In genomic region chr1:222711319-222712252, GRCh38 we compare ENCODE assay signal across 9 cellular contexts. TPM values are rescaled to one million over a fixed set of nuclear protein-coding genes. Genes with fewer than 3 reads are reported as not detected.
DNase-seq lines count a peak whose midpoint lies in the region; ATAC-seq and FAIRE-seq lines count a peak whose summit lies in the region.
"Had no signal": no experiment of that assay in that cellular context is flagged by ENCODE, and none has a peak within 500 bp of the region (broad histone marks: within the 10 kb centered on the region; RNA-seq: fewer than 3 reads in every experiment).

No MANE protein-coding gene starts in this region.

- H3K9me3 ChIP-seq in BLaER1 treated with 17β-estradiol and CSF1 and Interleukin-3, amounts not matched to agents 10 nM and 100 nM (replicated peaks in 1 of 11) = peaks cover 0 to 8% (median 2%) of the 10 kb centered on the region in 11 experiments; a peak in 7 of 22 replicates
- H3K9me3 ChIP-seq in ectodermal cell (ENCODE audit: control insufficient read depth, low read length) = no peaks in the 10 kb centered on the region

- no peaks in the 10 kb centered on the region for H3K9me3 Mint-ChIP-seq in activated CD8-positive, alpha-beta T cell treated with anti-CD3 and anti-CD28 coated beads, Interleukin-2, amount 10 ng/mL, durations not matched to agents 7 days and 5 days (ENCODE audit: insufficient read depth)

- peaks cover 16 to 41% (median 34%) of the 10 kb centered on the region in 11 experiments for H3K36me3 ChIP-seq in BLaER1 treated with 17β-estradiol and CSF1 and Interleukin-3, amounts not matched to agents 10 nM and 100 nM
- H3K36me3 ChIP-seq in ectodermal cell (ENCODE audit: control insufficient read depth, insufficient read depth, low read length) = peaks cover 5% of the 10 kb centered on the region

- CTCF ChIA-PET in activated CD8-positive, alpha-beta T cell treated with anti-CD3 and anti-CD28 coated beads, Interleukin-2, amount 10 ng/mL, durations not matched to agents 7 days and 5 days (lab: Charles Lee) = interaction anchor here (1.0 to 2.5 kb wide), 3 partner anchors 10 to 58 kb away, joined by 3 to 21 read pairs (median 6); no protein-coding TSS in a partner anchor

- H3K4me1 Mint-ChIP-seq in activated CD8-positive, alpha-beta T cell treated with anti-CD3 and anti-CD28 coated beads, Interleukin-2, amount 10 ng/mL, durations not matched to agents 7 days and 5 days (ENCODE audit: low read depth) = peaks cover 38% of the 10 kb centered on the region

- peaks cover 0 to 38% (median 3%) of the 10 kb centered on the region in 11 experiments; a peak in 6 of 22 replicates for H4K20me1 ChIP-seq in BLaER1 treated with 17β-estradiol and CSF1 and Interleukin-3, amounts not matched to agents 10 nM and 100 nM

- peak overlapping the region; percentile 98 for H3K4me3 Mint-ChIP-seq in activated CD8-positive, alpha-beta T cell treated with anti-CD3 and anti-CD28 coated beads, Interleukin-2, amount 10 ng/mL, durations not matched to agents 7 days and 5 days

- 0 to 1% methylated on average over 41 of the region's 42 CpGs for WGBS in ectodermal cell, 2 experiments

- peak overlapping the region; percentile 100 for H3K27ac Mint-ChIP-seq in activated CD8-positive, alpha-beta T cell treated with anti-CD3 and anti-CD28 coated beads, Interleukin-2, amount 10 ng/mL, durations not matched to agents 7 days and 5 days

- peak; percentile 39 for ATAC-seq in HG03432 (IDR thresholded peaks at IDR 0.05; ENCODE audit: unreplicated experiment)
- peak; percentile 40 for ATAC-seq in activated CD8-positive, alpha-beta T cell treated with anti-CD3 and anti-CD28 coated beads, Interleukin-2, amount 10 ng/mL, durations not matched to agents 7 days and 5 days

- no peaks in the 10 kb centered on the region for H3K27me3 Mint-ChIP-seq in activated CD8-positive, alpha-beta T cell treated with anti-CD3 and anti-CD28 coated beads, Interleukin-2, amount 10 ng/mL, durations not matched to agents 7 days and 5 days (ENCODE audit: low read depth)

- peak overlapping the region; percentile 84 to 99 (median 99) for H3K9ac ChIP-seq in BLaER1 treated with 17β-estradiol and CSF1 and Interleukin-3, amounts not matched to agents 10 nM and 100 nM

- DNase-seq in GM19239 (ENCODE audit: insufficient read length, low spot score) (no peak), NCI-H774 (lab: John Stamatoyannopoulos, UW) (peak; percentile 24), medulla oblongata (ENCODE audit: extremely low spot score) (peak; percentile 47)
- peak; percentile 81 for DNase-seq in activated CD8-positive, alpha-beta T cell treated with anti-CD3 and anti-CD28 coated beads, Interleukin-2, amount 10 ng/mL, durations not matched to agents 7 days and 5 days
- DNase-seq in stimulated activated CD8-positive, alpha-beta memory T cell treated with anti-CD3 and anti-CD28 coated beads, Interleukin-15, amount 100 ng/mL, for 24 hours (ENCODE audit: low read depth) = peak; percentile 6

- peak; percentile 96 for FAIRE-seq in GM19239 (lab: Jason Lieb, UNC)

- H3K4me1 ChIP-seq in BLaER1 treated with 17β-estradiol and CSF1 and Interleukin-3, amounts not matched to agents 10 nM and 100 nM = peaks cover 15 to 33% (median 26%) of the 10 kb centered on the region in 10 experiments
- H3K4me1 ChIP-seq in ectodermal cell (ENCODE audit: control insufficient read depth, insufficient read depth, low read length) = no peaks in the 10 kb centered on the region

- POLR2A ChIA-PET in activated CD8-positive, alpha-beta T cell treated with anti-CD3 and anti-CD28 coated beads, Interleukin-2, amount 10 ng/mL, durations not matched to agents 7 days and 5 days (lab: Charles Lee) = interaction anchor here (0.6 to 2.4 kb wide), 9 partner anchors 11 to 1779 kb away, joined by 3 to 47 read pairs (median 5); no protein-coding TSS in a partner anchor

- H3K4me3 ChIP-seq in BLaER1 treated with 17β-estradiol and CSF1 and Interleukin-3, amounts not matched to agents 10 nM and 100 nM = peak overlapping the region; percentile 80 to 98 (median 89)
- H3K4me3 ChIP-seq in ectodermal cell (ENCODE audit: insufficient read depth, low read depth, low read length) = peak overlapping the region; percentile 79

- peak overlapping the region; percentile 79 to 90 (median 87) for H3K4me2 ChIP-seq in BLaER1 treated with 17β-estradiol and CSF1 and Interleukin-3, amounts not matched to agents 10 nM and 100 nM

- peaks cover 59% of the 10 kb centered on the region for H3K36me3 Mint-ChIP-seq in activated CD8-positive, alpha-beta T cell treated with anti-CD3 and anti-CD28 coated beads, Interleukin-2, amount 10 ng/mL, durations not matched to agents 7 days and 5 days (ENCODE audit: low read depth)

- H3K27me3 ChIP-seq in BLaER1 treated with 17β-estradiol and CSF1 and Interleukin-3, amounts not matched to agents 10 nM and 100 nM = no peaks in the 10 kb centered on the region
- no peaks in the 10 kb centered on the region for H3K27me3 ChIP-seq in ectodermal cell (ENCODE audit: control insufficient read depth, insufficient read depth, low read length, poor library complexity, severe bottlenecking)

- H3K27ac ChIP-seq in BLaER1 treated with 17β-estradiol and CSF1 and Interleukin-3, amounts not matched to agents 10 nM and 100 nM = peak overlapping the region; percentile 9 to 100 (median 97); a peak in 21 of 22 replicates
- H3K27ac ChIP-seq in ectodermal cell (ENCODE audit: insufficient read depth, low read depth, low read length, poor library complexity, severe bottlenecking) = peak overlapping the region; percentile 30

RNA-seq across cellular contexts. Expression of gene AIDA, which starts 0.7 kb away (rescaled TPM):
- 10 to 100 TPM; 67.1 to 71.5 TPM for total RNA-seq in activated CD8-positive, alpha-beta T cell treated with anti-CD3 and anti-CD28 coated beads, Interleukin-2, amount 10 ng/mL, durations not matched to agents 7 days and 5 days
- 105 TPM for polyA plus RNA-seq in ectodermal cell (2013, experiment 1 of 4)
- 105 TPM for polyA plus RNA-seq in ectodermal cell (2013, experiment 2 of 4)
- 90.0 TPM for polyA plus RNA-seq in ectodermal cell (2013, experiment 3 of 4)
- polyA plus RNA-seq in ectodermal cell (2013, experiment 4 of 4) = 92.2 TPM

RNA-seq across cellular contexts. Expression of gene BROX, which starts 0.8 kb away (rescaled TPM):
- 10 to 100 TPM; 38.1 to 41.6 TPM for total RNA-seq in activated CD8-positive, alpha-beta T cell treated with anti-CD3 and anti-CD28 coated beads, Interleukin-2, amount 10 ng/mL, durations not matched to agents 7 days and 5 days
- polyA plus RNA-seq in ectodermal cell (2013, experiment 1 of 4) = 30.2 TPM
- 30.6 TPM for polyA plus RNA-seq in ectodermal cell (2013, experiment 2 of 4)
- 29.4 TPM for polyA plus RNA-seq in ectodermal cell (2013, experiment 3 of 4)
- 28.9 TPM for polyA plus RNA-seq in ectodermal cell (2013, experiment 4 of 4)

RNA-seq across cellular contexts. Expression of gene FAM177B, which starts 25.4 kb away (rescaled TPM):
- total RNA-seq in activated CD8-positive, alpha-beta T cell treated with anti-CD3 and anti-CD28 coated beads, Interleukin-2, amount 10 ng/mL, durations not matched to agents 7 days and 5 days = not detected
- polyA plus RNA-seq in ectodermal cell (2013, experiment 1 of 4) = not detected
- polyA plus RNA-seq in ectodermal cell (2013, experiment 2 of 4) = not detected
- not detected for polyA plus RNA-seq in ectodermal cell (2013, experiment 3 of 4)
- polyA plus RNA-seq in ectodermal cell (2013, experiment 4 of 4) = not detected
- total RNA-seq: glomerular endothelial cell had no signal
